ENCODE assay signal across 9 cellular contexts in the genomic region with DNA sequence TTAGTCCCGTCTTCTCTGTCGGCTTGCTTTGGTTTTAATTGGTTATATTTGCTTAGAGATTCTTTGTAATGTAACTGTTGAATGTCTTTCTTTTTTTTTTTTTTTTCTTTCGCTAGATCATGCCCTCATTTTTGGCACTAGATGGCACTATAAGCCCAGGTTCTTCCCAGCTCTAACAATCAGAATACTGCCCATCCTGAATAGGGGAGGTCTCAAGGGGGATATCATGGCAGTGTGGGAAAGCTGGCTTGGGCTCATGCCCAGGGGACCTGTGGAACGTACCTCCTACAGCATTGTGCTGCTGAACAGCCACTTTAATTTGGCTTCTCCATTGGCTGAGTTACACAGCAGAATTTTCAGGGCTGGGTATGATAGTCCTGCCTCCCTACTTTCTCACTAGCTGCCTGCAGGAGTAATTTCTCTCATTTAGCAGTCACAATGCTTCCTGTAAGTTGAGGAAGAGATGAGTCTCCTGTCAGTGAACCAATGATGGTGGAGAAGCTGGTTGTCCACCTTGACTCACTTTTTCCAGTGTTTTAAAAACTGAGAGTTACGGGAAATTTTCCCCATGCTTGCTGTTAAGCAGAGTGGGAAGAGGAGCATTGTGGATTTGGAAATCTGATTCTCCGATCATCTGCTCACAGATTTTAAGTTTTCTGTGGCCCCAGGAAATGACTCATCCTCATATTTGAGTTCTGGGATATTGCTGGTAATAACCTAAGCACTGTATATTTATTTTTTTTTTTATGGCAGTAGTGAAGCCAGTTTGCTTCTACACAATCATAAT. TPM values are rescaled to one million over a fixed set of nuclear protein-coding genes. Genes with fewer than 3 reads are reported as not detected.
DNase-seq lines count a peak whose midpoint lies in the region; ATAC-seq and TF ChIP-seq lines count a peak whose summit lies in the region.
"Had no signal": no experiment of that assay in that cellular context is flagged by ENCODE, and none has a peak within 500 bp of the region (broad histone marks: within the 10 kb centered on the region; RNA-seq: fewer than 3 reads in every experiment).

No MANE protein-coding gene starts in this region.

- peak in 3 of 4 donors; percentile 46 to 66 (median 46) for ATAC-seq in psoas muscle
- no peak for ATAC-seq in T-cell (replicated peaks in 1 of 4)
- no peak for ATAC-seq in GM18498 (IDR thresholded peaks at IDR 0.05; ENCODE audit: unreplicated experiment)

- H3K27me3 ChIP-seq in psoas muscle (ENCODE audit: insufficient read depth in 3 of 3, low read length in 2 of 3) (no peaks in the 10 kb centered on the region), thyroid gland (no peaks in the 10 kb centered on the region)

- no peak overlapping the region for H3K27ac Mint-ChIP-seq in chondrocyte (ENCODE audit: unreplicated experiment)
- H3K27ac Mint-ChIP-seq in mesothelial cell of epicardium: no peak overlapping the region
- no peak overlapping the region for H3K27ac Mint-ChIP-seq in T-cell

- CTCF ChIA-PET in T-cell (lab: Charles Lee): no interaction called here

- H3K27ac ChIP-seq in psoas muscle (no peak overlapping the region), thyroid gland (no peak overlapping the region)
- H3K27ac ChIP-seq: parathyroid adenoma had no signal

- TF ChIP-seq POLR2A in thyroid gland (IDR thresholded peaks at IDR 0.05): no peak

- H3K36me3 ChIP-seq in psoas muscle (ENCODE audit: insufficient read depth in 1 of 2, low read depth in 1 of 2) (no peaks in the 10 kb centered on the region), thyroid gland (no peaks in the 10 kb centered on the region)

- H3K4me3 ChIP-seq in GM12875 (ENCODE audit: low read depth, low read length): no peak overlapping the region
- no peak overlapping the region for H3K4me3 ChIP-seq in psoas muscle
- H3K4me3 ChIP-seq in thyroid gland (replicated peaks in 1 of 3): no peak overlapping the region

- TF ChIP-seq CTCF in GM12875 (IDR thresholded peaks at IDR 0.05; ENCODE audit: borderline replicate concordance, insufficient read depth, low read depth, low read length): peak; percentile 42; the same call in 1 of the 2 replicates
- peak; percentile 50 for TF ChIP-seq CTCF in chondrocyte (IDR thresholded peaks at IDR 0.05)
- TF ChIP-seq CTCF in psoas muscle (IDR thresholded peaks at IDR 0.05): peak; percentile 44
- no peak for TF ChIP-seq CTCF in mesothelial cell of epicardium (IDR thresholded peaks at IDR 0.05; ENCODE audit: unreplicated experiment)
- peak in 1 of 6 experiments; percentile 45 for TF ChIP-seq CTCF in thyroid gland (IDR thresholded peaks at IDR 0.05)

- WGBS in psoas muscle, 3 donors: 62 to 79% (median 75%) methylated on average over 6 of the region's 6 CpGs
- 73 to 78% methylated on average over 6 of the region's 6 CpGs for WGBS in thyroid gland, 2 donors

- H3K4me1 Mint-ChIP-seq in chondrocyte (ENCODE audit: low read depth) (no peaks in the 10 kb centered on the region), mesothelial cell of epicardium (no peaks in the 10 kb centered on the region), T-cell (no peaks in the 10 kb centered on the region)

- H3K27me3 Mint-ChIP-seq in chondrocyte (ENCODE audit: low read depth) (no peaks in the 10 kb centered on the region), mesothelial cell of epicardium (ENCODE audit: low read depth) (no peaks in the 10 kb centered on the region), T-cell (no peaks in the 10 kb centered on the region)

- H3K9me3 Mint-ChIP-seq in chondrocyte (ENCODE audit: low read depth) (peaks cover 35% of the 10 kb centered on the region), mesothelial cell of epicardium (peaks cover 33% of the 10 kb centered on the region), T-cell (peaks cover 18 to 42% (median 21%) of the 10 kb centered on the region in 3 donors)

- H3K9me3 ChIP-seq in psoas muscle: peaks cover 15% of the 10 kb centered on the region
- H3K9me3 ChIP-seq in thyroid gland: no peaks in the 10 kb centered on the region

- intact Hi-C loops in psoas muscle (cut with DNase I) (loop anchor here (2.0 to 10.0 kb wide), 4 partner anchors 101 to 202 kb away; no protein-coding TSS in a partner anchor), thyroid gland (cut with DNase I) (no loop called here)

- POLR2A ChIA-PET in T-cell (lab: Charles Lee): no interaction called here

- DNase-seq in NCI-H146 (lab: John Stamatoyannopoulos, UW): peak; percentile 30
- no peak for DNase-seq in chondrocyte (ENCODE audit: low spot score)
- DNase-seq in psoas muscle: no peak
- no peak for DNase-seq in mesothelial cell of epicardium (ENCODE audit: low spot score in 2 of 2, unreplicated experiment in 2 of 2)
- no peak for DNase-seq in T-cell
- DNase-seq in thyroid gland: no peak

- H3K4me1 ChIP-seq in psoas muscle (no peaks in the 10 kb centered on the region), thyroid gland (no peaks in the 10 kb centered on the region)
- H3K4me1 ChIP-seq: parathyroid adenoma had no signal

- H3K4me3 Mint-ChIP-seq in chondrocyte (ENCODE audit: unreplicated experiment) (no peak overlapping the region), mesothelial cell of epicardium (no peak overlapping the region), T-cell (no peak overlapping the region)

- H3K36me3 Mint-ChIP-seq in chondrocyte (ENCODE audit: low read depth) (no peaks in the 10 kb centered on the region), mesothelial cell of epicardium (peaks cover 4% of the 10 kb centered on the region), T-cell (no peaks in the 10 kb centered on the region)

RNA-seq across cellular contexts. Expression of a gene that starts 47.2 kb away (rescaled TPM):
- not detected in 3 replicates for total RNA-seq in chondrocyte
- under 1 TPM in 1 of 4 donors, not detected in 3; 0.06 TPM for total RNA-seq in psoas muscle
- under 1 TPM in 1 of 3 donors, not detected in 2; 0.01 TPM for polyA plus RNA-seq in psoas muscle
- total RNA-seq in mesothelial cell of epicardium: 0.13 to 0.18 TPM (median 0.16 TPM) in 3 replicates
- total RNA-seq in T-cell: not detected
- total RNA-seq in thyroid gland: under 1 TPM in 2 of 4 donors, not detected in 2; 0.11 to 0.13 TPM

Comparison
In these comparisons a context has a peak if more than half of its experiments do, and no peak if none do; other contexts are left out.
1. ATAC-seq: peak in psoas muscle (3 of 4); none in T-cell (0 of 4) and GM18498 (single experiment).